20 cellular contexts compared by ENCODE assay signal in genomic region chr7:45017253-45017652, GRCh38. TPM values are rescaled to one million over a fixed set of nuclear protein-coding genes. Genes with fewer than 3 reads are reported as not detected.
"Had no signal": no experiment of that assay in that cellular context is flagged by ENCODE, and none has a peak within 500 bp of the region (broad histone marks: within the 10 kb centered on the region; RNA-seq: fewer than 3 reads in every experiment).

No MANE protein-coding gene starts in this region.

- H3K36me3 ChIP-seq: lower lobe of right lung, prostate gland, transverse colon, uterus had no signal

- H3K9me3 Mint-ChIP-seq: activated naive CD8-positive, alpha-beta T cell treated with anti-CD3 and anti-CD28 coated beads, Interleukin-2, amount 50 U/mL, for 24 hours; activated T-helper 2 cell treated with anti-CD3 and anti-CD28 coated beads, Interferon-gamma antibody, Interleukin-2, Interleukin-4, amounts not matched to agents 10 μg/mL and 5 μg/mL and 100 μg/mL, durations not matched to agents 14 hours and 24 hours and 36 hours; naive B cell; T-cell had no signal

- H3K9me3 ChIP-seq: heart left ventricle, lower lobe of right lung, mucosa of descending colon, prostate gland, transverse colon, uterus had no signal

- H3K27ac Mint-ChIP-seq: activated naive CD8-positive, alpha-beta T cell treated with anti-CD3 and anti-CD28 coated beads, Interleukin-2, amount 50 U/mL, for 24 hours; activated T-helper 2 cell treated with anti-CD3 and anti-CD28 coated beads, Interferon-gamma antibody, Interleukin-2, Interleukin-4, amounts not matched to agents 10 μg/mL and 5 μg/mL and 100 μg/mL, durations not matched to agents 14 hours and 24 hours and 36 hours; stimulated activated memory B cell treated with anti-CD40 and anti-IgM and Interleukin-4, amounts not matched to agents 10 μg/mL and 1 μg/mL and 100 μg/mL, for 72 hours had no signal

- H3K4me3 ChIP-seq: heart left ventricle, lower lobe of right lung, mucosa of descending colon, prostate gland, transverse colon, uterus had no signal

- H3K4me1 ChIP-seq: lower lobe of right lung, prostate gland had no signal

- H3K4me3 Mint-ChIP-seq: activated naive CD8-positive, alpha-beta T cell treated with anti-CD3 and anti-CD28 coated beads, Interleukin-2, amount 50 U/mL, for 24 hours; naive B cell; stimulated activated memory B cell treated with anti-CD40 and anti-IgM and Interleukin-4, amounts not matched to agents 10 μg/mL and 1 μg/mL and 100 μg/mL, for 72 hours; T-cell had no signal

- DNase-seq: activated CD4-positive, alpha-beta T cell treated with anti-CD3 and anti-CD28 coated beads for 1 hour; activated CD4-positive, alpha-beta T cell treated with anti-CD3 and anti-CD28 coated beads, Interleukin-2, amount 50 U/mL, for 4 hours; activated naive CD4-positive, alpha-beta T cell; activated naive CD8-positive, alpha-beta T cell treated with anti-CD3 and anti-CD28 coated beads, Interleukin-2, amount 50 U/mL, for 24 hours; activated T-cell treated with anti-CD3 and anti-CD28 coated beads for 4 hours; heart left ventricle; left colon; lower lobe of right lung; mesendoderm; mucosa of descending colon; naive B cell; stimulated activated CD4-positive, alpha-beta T cell treated with anti-CD3 and anti-CD28 coated beads, Interleukin-2, amount 100 ng/mL, for 24 hours; T-cell; T-helper 9 cell; transverse colon; uterus had no signal

- H3K27ac ChIP-seq: heart left ventricle, lower lobe of right lung, prostate gland, transverse colon, uterus had no signal

- ATAC-seq: activated naive CD8-positive, alpha-beta T cell treated with anti-CD3 and anti-CD28 coated beads, Interleukin-2, amount 50 U/mL, for 24 hours; heart left ventricle; left colon; lower lobe of right lung; mucosa of descending colon; stimulated activated memory B cell treated with anti-CD40 and anti-IgM and Interleukin-4, amounts not matched to agents 10 μg/mL and 1 μg/mL and 100 μg/mL, for 72 hours; T-cell had no signal

- H3K27me3 ChIP-seq: heart left ventricle, transverse colon, uterus had no signal

- H3K27me3 Mint-ChIP-seq: activated naive CD8-positive, alpha-beta T cell treated with anti-CD3 and anti-CD28 coated beads, Interleukin-2, amount 50 U/mL, for 24 hours; naive B cell; stimulated activated memory B cell treated with anti-CD40 and anti-IgM and Interleukin-4, amounts not matched to agents 10 μg/mL and 1 μg/mL and 100 μg/mL, for 72 hours; T-cell had no signal

RNA-seq across cellular contexts. Expression of gene MYO1G, which starts 38.4 kb away (rescaled TPM):
- total RNA-seq: epithelial cell of proximal tubule had no signal
